8 cellular contexts compared by ENCODE assay signal in genomic region chr1:98870959-98871903, GRCh38.
DNase-seq lines count a peak whose midpoint lies in the region; ATAC-seq, FAIRE-seq and TF ChIP-seq lines count a peak whose summit lies in the region.

No MANE protein-coding gene starts in this region.

- peak; percentile 96 for ATAC-seq in HG03025 (IDR thresholded peaks at IDR 0.05; ENCODE audit: low FRiP score, unreplicated experiment)
- ATAC-seq in stimulated activated naive CD8-positive, alpha-beta T cell treated with anti-CD3 and anti-CD28 coated beads, Interleukin-15, Interleukin-2, amounts not matched to agents 100 U/mL and 50 U/mL, for 24 hours, result peak; percentile 91

- FAIRE-seq in bronchial epithelial cell (lab: Jason Lieb, UNC), result peak; percentile 60

- peak overlapping the region; percentile 6; the same call in 1 of the 2 replicates for H3K4me3 ChIP-seq in SJCRH30
- H3K4me3 ChIP-seq in bronchial epithelial cell (ENCODE audit: low read depth, low read length), result no peak overlapping the region
- H3K4me3 ChIP-seq in coronary artery, result no peak overlapping the region

- H3K9me3 ChIP-seq in SJCRH30 (replicated peaks), result no peaks in the 10 kb centered on the region

- no peaks in the 10 kb centered on the region for H3K4me1 ChIP-seq in SJCRH30

- H3K27me3 ChIP-seq in SJCRH30 (no peaks in the 10 kb centered on the region), bronchial epithelial cell (ENCODE audit: control insufficient read depth, insufficient read depth, low read length) (no peaks in the 10 kb centered on the region)

- H3K27ac ChIP-seq in SJCRH30 (no peak overlapping the region), coronary artery (no peak overlapping the region)

- TF ChIP-seq CTCF in bronchial epithelial cell (IDR thresholded peaks at IDR 0.05; ENCODE audit: insufficient read depth, low read length, severe bottlenecking) (no peak), coronary artery (IDR thresholded peaks at IDR 0.05) (no peak)

- no peaks in the 10 kb centered on the region for H3K36me3 ChIP-seq in SJCRH30
- H3K36me3 ChIP-seq in bronchial epithelial cell (ENCODE audit: control insufficient read depth, insufficient read depth, low read length), result no peaks in the 10 kb centered on the region

- peak; percentile 11 for DNase-seq in activated T-cell treated with anti-CD3 and anti-CD28 coated beads for 24 hours (ENCODE audit: low read depth)
- no peak for DNase-seq in activated T-cell treated with anti-CD3 and anti-CD28 coated beads, Interleukin-2, amount 50 U/mL, for 1 hour
- DNase-seq in SJCRH30, result peak in 1 of 2 experiments; percentile 9
- no peak for DNase-seq in bronchial epithelial cell (ENCODE audit: low read depth)
- DNase-seq in stimulated activated naive CD8-positive, alpha-beta T cell treated with anti-CD3 and anti-CD28 coated beads, Interleukin-15, Interleukin-2, amounts not matched to agents 100 U/mL and 50 U/mL, for 24 hours, result peak; percentile 6
- no peak for DNase-seq in coronary artery (ENCODE audit: low spot score)
- DNase-seq in NCI-H1417 (lab: John Stamatoyannopoulos, UW), result no peak

Comparison
In these comparisons a context has a peak if more than half of its experiments do, and no peak if none do; other contexts are left out.
1. DNase-seq: peak in activated T-cell treated with anti-CD3 and anti-CD28 coated beads for 24 hours (single experiment) and stimulated activated naive CD8-positive, alpha-beta T cell treated with anti-CD3 and anti-CD28 coated beads, Interleukin-15, Interleukin-2, amounts not matched to agents 100 U/mL and 50 U/mL, for 24 hours (single experiment); none in activated T-cell treated with anti-CD3 and anti-CD28 coated beads, Interleukin-2, amount 50 U/mL, for 1 hour (single experiment), bronchial epithelial cell (single experiment), coronary artery (single experiment) and NCI-H1417 (0 of 3).